15 cellular contexts compared by ENCODE assay signal in the genomic region with DNA sequence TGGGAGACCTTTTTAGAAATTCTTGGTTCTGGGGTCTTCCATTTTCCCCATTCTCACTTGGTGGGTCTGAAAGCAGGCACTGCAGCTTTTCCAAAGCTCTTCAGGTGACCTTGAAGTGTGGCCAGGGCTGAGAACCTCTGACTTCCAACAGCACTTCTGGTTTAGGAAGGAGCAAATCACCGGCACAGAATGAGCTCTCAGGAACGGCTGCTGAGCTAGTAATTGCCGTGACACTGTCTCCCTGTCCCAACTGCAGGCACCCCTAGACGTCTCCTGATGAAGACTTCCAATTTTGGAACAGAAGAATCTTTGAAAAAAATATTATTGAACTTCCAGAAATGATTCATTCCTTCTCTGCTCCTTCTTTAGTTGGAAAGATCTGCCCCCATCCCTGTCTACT. TPM values are rescaled to one million over a fixed set of nuclear protein-coding genes. Genes with fewer than 3 reads are reported as not detected.
A peak's percentile ranks its signal among the peaks of the same experiment; 100 is the strongest.
DNase-seq lines count a peak whose midpoint lies in the region; ATAC-seq lines count a peak whose summit lies in the region.
"Had no signal": no experiment of that assay in that cellular context is flagged by ENCODE, and none has a peak within 500 bp of the region (broad histone marks: within the 10 kb centered on the region; RNA-seq: fewer than 3 reads in every experiment).

No MANE protein-coding gene starts in this region.

- ATAC-seq in GM18511 (IDR thresholded peaks at IDR 0.05; ENCODE audit: unreplicated experiment), result peak; percentile 16
- peak; percentile 20 for ATAC-seq in GM21515 (IDR thresholded peaks at IDR 0.05; ENCODE audit: unreplicated experiment)
- ATAC-seq in HG03442 (IDR thresholded peaks at IDR 0.05; ENCODE audit: unreplicated experiment), result peak; percentile 13

- H3K9me3 Mint-ChIP-seq in immature natural killer cell, result no peaks in the 10 kb centered on the region
- H3K9me3 Mint-ChIP-seq: activated CD4-positive, alpha-beta memory T cell treated with anti-CD3 and anti-CD28 coated beads for 36 hours; CD4-positive, alpha-beta memory T cell had no signal

- no peak overlapping the region for H3K27ac ChIP-seq in effector memory CD4-positive, alpha-beta T cell (ENCODE audit: insufficient read depth, low read length, poor library complexity, severe bottlenecking)

- no peaks in the 10 kb centered on the region for H3K36me3 ChIP-seq in effector memory CD4-positive, alpha-beta T cell (ENCODE audit: control insufficient read depth, insufficient read depth, low read length)

- H3K4me3 Mint-ChIP-seq in immature natural killer cell, result peak overlapping the region; percentile 38 to 82 (median 72)
- H3K4me3 Mint-ChIP-seq: activated CD4-positive, alpha-beta memory T cell treated with anti-CD3 and anti-CD28 coated beads for 36 hours; T-helper 1 cell treated with Interleukin-12 subunit alpha and Interleukin-12 subunit beta and Interleukin-4 antibody, amounts not matched to agents 30 μg/mL and 1 μg/mL, for 36 hours had no signal

- H3K27me3 Mint-ChIP-seq in immature natural killer cell (ENCODE audit: low read depth in 3 of 3), result peaks cover 0 to 1% (median 0%) of the 10 kb centered on the region in 3 donors
- H3K27me3 Mint-ChIP-seq: activated CD4-positive, alpha-beta memory T cell treated with anti-CD3 and anti-CD28 coated beads for 36 hours; activated naive CD8-positive, alpha-beta T cell treated with anti-CD3 and anti-CD28 coated beads, Interleukin-2, amount 10 ng/mL, durations not matched to agents 7 days and 5 days had no signal

- H3K4me3 ChIP-seq in effector memory CD4-positive, alpha-beta T cell (ENCODE audit: insufficient read depth, low read depth, low read length, poor library complexity, severe bottlenecking), result no peak overlapping the region
- H3K4me3 ChIP-seq: mucosa of descending colon had no signal

- no peaks in the 10 kb centered on the region for H3K4me1 ChIP-seq in effector memory CD4-positive, alpha-beta T cell (ENCODE audit: control insufficient read depth, insufficient read depth, low read length, poor library complexity, severe bottlenecking)

- H3K4me1 Mint-ChIP-seq in immature natural killer cell, result peaks cover 64 to 95% of the 10 kb centered on the region in 2 donors

- no peaks in the 10 kb centered on the region for H3K9me3 ChIP-seq in effector memory CD4-positive, alpha-beta T cell (ENCODE audit: control insufficient read depth, low read length)
- H3K9me3 ChIP-seq: mucosa of descending colon had no signal

- DNase-seq in immature natural killer cell (no peak), NCI-H345 (lab: John Stamatoyannopoulos, UW) (no peak), NCI-H1105 (lab: John Stamatoyannopoulos, UW) (no peak)
- no peak for DNase-seq in effector memory CD4-positive, alpha-beta T cell
- DNase-seq in activated T-cell treated with anti-CD3 and anti-CD28 coated beads, Interleukin-2, amount 50 U/mL, for 1 hour, result no peak
- DNase-seq: activated CD4-positive, alpha-beta memory T cell treated with anti-CD3 and anti-CD28 coated beads for 36 hours; activated naive CD8-positive, alpha-beta T cell treated with anti-CD3 and anti-CD28 coated beads, Interleukin-2, amount 10 ng/mL, durations not matched to agents 7 days and 5 days; CD4-positive, alpha-beta memory T cell; cortex of kidney; mucosa of descending colon; NCI-H1694 had no signal

- H3K27me3 ChIP-seq in effector memory CD4-positive, alpha-beta T cell (replicated peaks; ENCODE audit: control insufficient read depth, insufficient read depth, low read length, poor library complexity, severe bottlenecking), result no peaks in the 10 kb centered on the region

- peak overlapping the region in 4 of 6 donors; percentile 37 to 83 (median 80) for H3K27ac Mint-ChIP-seq in immature natural killer cell
- H3K27ac Mint-ChIP-seq: activated CD4-positive, alpha-beta memory T cell treated with anti-CD3 and anti-CD28 coated beads for 36 hours; activated naive CD8-positive, alpha-beta T cell treated with anti-CD3 and anti-CD28 coated beads, Interleukin-2, amount 10 ng/mL, durations not matched to agents 7 days and 5 days had no signal

- no peaks in the 10 kb centered on the region for H3K36me3 Mint-ChIP-seq in immature natural killer cell
- H3K36me3 Mint-ChIP-seq: activated CD4-positive, alpha-beta memory T cell treated with anti-CD3 and anti-CD28 coated beads for 36 hours; CD4-positive, alpha-beta memory T cell had no signal

RNA-seq across cellular contexts. Expression of a gene that starts 31.3 kb away (rescaled TPM):
- 100 to 1,000 TPM in 1 of 3 donors, 10 to 100 TPM in 2; 33.4 to 133 (median 60.9) TPM for polyA plus RNA-seq in immature natural killer cell
